ENCODE assay signal across 13 cellular contexts in the genomic region with DNA sequence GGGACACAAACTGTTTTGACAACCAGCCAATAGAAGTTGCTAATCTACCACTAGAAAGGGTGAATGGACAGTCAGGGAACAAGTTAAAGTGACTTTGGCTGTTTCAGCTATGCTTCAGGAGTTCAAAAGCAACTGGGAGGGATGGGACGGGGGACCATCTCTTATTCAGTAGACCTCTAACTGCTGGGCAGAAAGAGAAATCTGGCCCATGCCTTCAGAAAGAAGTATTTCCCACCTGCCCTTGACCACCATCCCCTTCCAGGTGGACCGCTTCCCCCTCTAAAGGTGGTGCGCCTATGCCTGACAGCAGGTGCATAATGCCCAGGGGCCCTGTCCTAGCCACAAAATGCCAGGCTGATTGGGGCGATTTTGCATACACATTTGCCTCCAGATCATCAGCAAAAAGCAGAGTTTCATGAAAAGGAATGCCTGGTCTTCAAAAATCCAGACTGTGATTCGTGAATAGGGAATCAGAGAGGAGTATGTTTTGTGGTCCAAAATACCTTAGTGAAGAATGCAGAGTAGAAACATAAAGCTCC. TPM values are rescaled to one million over a fixed set of nuclear protein-coding genes. Genes with fewer than 3 reads are reported as not detected.
A peak's percentile ranks its signal among the peaks of the same experiment; 100 is the strongest.
DNase-seq lines count a peak whose midpoint lies in the region; ATAC-seq, FAIRE-seq and TF ChIP-seq lines count a peak whose summit lies in the region.
"Had no signal": no experiment of that assay in that cellular context is flagged by ENCODE, and none has a peak within 500 bp of the region (broad histone marks: within the 10 kb centered on the region; RNA-seq: fewer than 3 reads in every experiment).

No MANE protein-coding gene starts in this region.

- no peaks in the 10 kb centered on the region for H3K36me3 ChIP-seq in BE2C

- H3K36me3 Mint-ChIP-seq in brain = peaks cover under 1% of the 10 kb centered on the region
- H3K36me3 Mint-ChIP-seq in naive thymus-derived CD8-positive, alpha-beta T cell = peaks cover 17 to 91% (median 60%) of the 10 kb centered on the region in 3 donors

- peak overlapping the region in 4 of 5 experiments; percentile 2 to 86 (median 51) for H3K27ac Mint-ChIP-seq in brain
- H3K27ac Mint-ChIP-seq in naive thymus-derived CD8-positive, alpha-beta T cell = peak overlapping the region; percentile 86 to 98 (median 95)
- H3K27ac Mint-ChIP-seq: GM23338 had no signal

- peak overlapping the region; percentile 26 to 90 (median 87) for H3K4me3 Mint-ChIP-seq in brain
- H3K4me3 Mint-ChIP-seq in naive thymus-derived CD8-positive, alpha-beta T cell = peak overlapping the region; percentile 89 to 99 (median 95)
- H3K4me3 Mint-ChIP-seq: GM23338 had no signal

- ATAC-seq in naive thymus-derived CD8-positive, alpha-beta T cell = no peak
- ATAC-seq in GM18502 (IDR thresholded peaks at IDR 0.05; ENCODE audit: poor library complexity, unreplicated experiment) = no peak
- ATAC-seq: activated CD4-positive, CD25-positive, alpha-beta regulatory T cell treated with anti-CD3 and anti-CD28 coated beads, Interleukin-2, amount 50 U/mL, for 24 hours; GM23338 had no signal

- peaks cover 53% of the 10 kb centered on the region for H3K4me1 Mint-ChIP-seq in brain
- H3K4me1 Mint-ChIP-seq in naive thymus-derived CD8-positive, alpha-beta T cell = peaks cover 34 to 74% (median 57%) of the 10 kb centered on the region in 4 donors

- TF ChIP-seq POLR2A in GM12891 (IDR thresholded peaks at IDR 0.05; ENCODE audit: low read depth, low read length) = no peak

- H3K27me3 ChIP-seq in BE2C = peaks cover 34% of the 10 kb centered on the region

- H3K4me3 ChIP-seq in AG10803 (ENCODE audit: low read length) = no peak overlapping the region
- no peak overlapping the region for H3K4me3 ChIP-seq in BE2C (ENCODE audit: low read depth, low read length)
- H3K4me3 ChIP-seq: GM23338 had no signal

- FAIRE-seq in GM12891 (lab: Jason Lieb, UNC) = peak; percentile 83

- H3K9me3 ChIP-seq in BE2C = no peaks in the 10 kb centered on the region

- POLR2A ChIA-PET in naive thymus-derived CD8-positive, alpha-beta T cell (lab: Charles Lee) = interaction anchor here (0.6 to 4.2 kb wide), 10 partner anchors 46 to 205 kb away, joined by 3 to 19 read pairs (median 4); no protein-coding TSS in a partner anchor

- H3K9me3 Mint-ChIP-seq in brain = peaks cover 0 to 2% (median 0%) of the 10 kb centered on the region in 5 experiments
- no peaks in the 10 kb centered on the region for H3K9me3 Mint-ChIP-seq in naive thymus-derived CD8-positive, alpha-beta T cell
- H3K9me3 Mint-ChIP-seq: GM23338 had no signal

- H3K4me1 ChIP-seq in BE2C = no peaks in the 10 kb centered on the region

- DNase-seq in AG10803 (ENCODE audit: low read depth) (peak; percentile 9), GM12891 (ENCODE audit: insufficient read length, low spot score) (no peak), NCI-H774 (lab: John Stamatoyannopoulos, UW) (no peak), BE2C (no peak), GM20000 (ENCODE audit: low spot score) (no peak)
- DNase-seq in naive thymus-derived CD8-positive, alpha-beta T cell = peak in 2 of 10 donors; percentile 18 to 25
- DNase-seq: central memory CD4-positive, alpha-beta T cell; COR-L47; NCI-H1105 had no signal

- no peak for TF ChIP-seq CTCF in AG10803 (conservative IDR thresholded peaks at IDR 0.05; ENCODE audit: low read length)
- no peak for TF ChIP-seq CTCF in brain (conservative IDR thresholded peaks at IDR 0.05)
- TF ChIP-seq CTCF in BE2C (IDR thresholded peaks at IDR 0.05; ENCODE audit: low read depth, low read length) = no peak
- no peak for TF ChIP-seq CTCF in GM20000 (IDR thresholded peaks at IDR 0.05; ENCODE audit: extremely low read depth, missing control alignments)

- H3K27me3 Mint-ChIP-seq in brain = no peaks in the 10 kb centered on the region
- H3K27me3 Mint-ChIP-seq in naive thymus-derived CD8-positive, alpha-beta T cell = no peaks in the 10 kb centered on the region

TF ChIP-seq in GM12891, 5 proteins besides CTCF, POLR2A, EP300 and RAD21:
- TF ChIP-seq SPI1 (IDR thresholded peaks at IDR 0.05; ENCODE audit: low read depth, low read length) (no peak), PAX5 (IDR thresholded peaks at IDR 0.05; ENCODE audit: insufficient read depth, low read length, severe bottlenecking) (no peak), TAF1 (IDR thresholded peaks at IDR 0.05; ENCODE audit: low read depth, low read length) (no peak), POLR2AphosphoS5 (IDR thresholded peaks at IDR 0.05; ENCODE audit: low read depth, low read length) (no peak), POU2F2 (IDR thresholded peaks at IDR 0.05; ENCODE audit: low read depth, low read length) (no peak)

RNA-seq across cellular contexts. Expression of a gene that starts 5.1 kb away (rescaled TPM):
- polyA plus RNA-seq in GM12891 (2012; ENCODE audit: low read depth, missing spikeins) = 15.8 TPM
- polyA plus RNA-seq in brain (ENCODE audit: insufficient read depth, low read depth, low replicate concordance) = 85.7 TPM
- total RNA-seq in naive thymus-derived CD8-positive, alpha-beta T cell = 100 to 1,000 TPM; 177 to 185 TPM
- 10 to 100 TPM; 72.3 to 74.3 (median 73.0) TPM for polyA plus RNA-seq in naive thymus-derived CD8-positive, alpha-beta T cell
- polyA plus RNA-seq in BE2C (2012; ENCODE audit: insufficient read depth, insufficient read length, low read depth) = 0.25 TPM
